Comparison of ENCODE assay signal across 25 cellular contexts in genomic region chr6:119671105-119671504, GRCh38.
"Had no signal": no experiment of that assay in that cellular context is flagged by ENCODE, and none has a peak within 500 bp of the region (broad histone marks: within the 10 kb centered on the region; RNA-seq: fewer than 3 reads in every experiment).

No MANE protein-coding gene starts in this region.

- H3K4me1 ChIP-seq: foreskin keratinocyte, left ventricle myocardium inferior, pancreas, psoas muscle, right atrium auricular region, tibial artery had no signal

- H3K4me3 Mint-ChIP-seq: activated CD4-positive, alpha-beta memory T cell treated with anti-CD3 and anti-CD28 coated beads for 36 hours; activated naive CD4-positive, alpha-beta T cell treated with anti-CD3 and anti-CD28 coated beads for 36 hours; activated naive CD8-positive, alpha-beta T cell treated with anti-CD3 and anti-CD28 coated beads, Interleukin-2, amount 10 ng/mL, durations not matched to agents 7 days and 5 days; activated T-cell treated with anti-CD3 and anti-CD28 coated beads, Interleukin-2, amount 50 U/mL, for 72 hours; dendritic cell treated with granulocyte-macrophage colony-stimulating factor and Interleukin-4, amounts not matched to agents 40 ng/mL and 50 ng/mL, for 4 days; mesothelial cell of epicardium; natural killer cell; stimulated activated naive CD8-positive, alpha-beta T cell treated with anti-CD3 and anti-CD28 coated beads, Interleukin-15, Interleukin-2, amounts not matched to agents 100 ng/mL and 50 ng/mL, for 24 hours; T-cell; T-helper 2 cell treated with Interferon-gamma antibody and Interleukin-4, amounts not matched to agents 5 μg/mL and 100 μg/mL, for 36 hours had no signal

- FAIRE-seq: pancreas, TTC549 had no signal

- H3K4me1 Mint-ChIP-seq: T-cell had no signal

- H3K36me3 ChIP-seq: cardiac muscle cell, left ventricle myocardium inferior, pancreas, right atrium auricular region, tibial artery had no signal

- H3K27ac ChIP-seq: cardiac muscle cell, foreskin keratinocyte, left ventricle myocardium inferior, pancreas, psoas muscle, right atrium auricular region, tibial artery had no signal

- H3K27me3 Mint-ChIP-seq: activated CD4-positive, alpha-beta memory T cell treated with anti-CD3 and anti-CD28 coated beads for 36 hours; stimulated activated naive CD8-positive, alpha-beta T cell treated with anti-CD3 and anti-CD28 coated beads, Interleukin-15, Interleukin-2, amounts not matched to agents 100 ng/mL and 50 ng/mL, for 24 hours; T-cell had no signal

- DNase-seq: activated CD4-positive, alpha-beta memory T cell treated with anti-CD3 and anti-CD28 coated beads for 36 hours; activated CD4-positive, alpha-beta T cell treated with anti-CD3 and anti-CD28 coated beads for 4 hours; activated effector memory CD4-positive, alpha-beta T cell treated with Interleukin-2 at 50 U/mL for 16 hours; activated naive CD4-positive, alpha-beta T cell treated with anti-CD3 and anti-CD28 coated beads for 36 hours; activated naive CD8-positive, alpha-beta T cell treated with anti-CD3 and anti-CD28 coated beads, Interleukin-2, amount 10 ng/mL, durations not matched to agents 7 days and 5 days; activated T-cell treated with anti-CD3 and anti-CD28 coated beads, Interleukin-2, amount 50 U/mL, for 72 hours; amygdala; effector CD4-positive, alpha-beta T cell; foreskin keratinocyte; left ventricle myocardium inferior; natural killer cell; pancreas; psoas muscle; stimulated activated CD4-positive, alpha-beta T cell treated with anti-CD3 and anti-CD28 coated beads, Interleukin-12 subunit alpha, Interleukin-12 subunit beta, amount 100 ng/mL, for 4 hours; stimulated activated CD4-positive, alpha-beta T cell treated with anti-CD3 and anti-CD28 coated beads, Interleukin-4, amount 100 ng/mL, for 4 hours; substantia nigra; T-cell; tibial artery had no signal

- H3K27me3 ChIP-seq: foreskin keratinocyte, pancreas, right atrium auricular region, tibial artery had no signal

- H3K9me3 ChIP-seq: left ventricle myocardium inferior, pancreas, psoas muscle, right atrium auricular region, tibial artery had no signal

- H3K36me3 Mint-ChIP-seq: activated CD4-positive, alpha-beta memory T cell treated with anti-CD3 and anti-CD28 coated beads for 36 hours; activated naive CD8-positive, alpha-beta T cell treated with anti-CD3 and anti-CD28 coated beads, Interleukin-2, amount 10 ng/mL, durations not matched to agents 7 days and 5 days; mesothelial cell of epicardium; natural killer cell; T-cell had no signal

- H3K4me3 ChIP-seq: cardiac muscle cell, left ventricle myocardium inferior, pancreas, psoas muscle, right atrium auricular region, tibial artery had no signal

- H3K9me3 Mint-ChIP-seq: activated CD4-positive, alpha-beta memory T cell treated with anti-CD3 and anti-CD28 coated beads for 36 hours; activated naive CD4-positive, alpha-beta T cell treated with anti-CD3 and anti-CD28 coated beads for 36 hours; activated naive CD8-positive, alpha-beta T cell treated with anti-CD3 and anti-CD28 coated beads, Interleukin-2, amount 10 ng/mL, durations not matched to agents 7 days and 5 days; activated T-cell treated with anti-CD3 and anti-CD28 coated beads, Interleukin-2, amount 50 U/mL, for 72 hours; dendritic cell treated with granulocyte-macrophage colony-stimulating factor and Interleukin-4, amounts not matched to agents 40 ng/mL and 50 ng/mL, for 4 days; natural killer cell; stimulated activated naive CD8-positive, alpha-beta T cell treated with anti-CD3 and anti-CD28 coated beads, Interleukin-15, Interleukin-2, amounts not matched to agents 100 ng/mL and 50 ng/mL, for 24 hours; T-cell; T-helper 2 cell treated with Interferon-gamma antibody and Interleukin-4, amounts not matched to agents 5 μg/mL and 100 μg/mL, for 36 hours had no signal

- H3K27ac Mint-ChIP-seq: activated CD4-positive, alpha-beta memory T cell treated with anti-CD3 and anti-CD28 coated beads for 36 hours; activated naive CD4-positive, alpha-beta T cell treated with anti-CD3 and anti-CD28 coated beads for 36 hours; activated naive CD8-positive, alpha-beta T cell treated with anti-CD3 and anti-CD28 coated beads, Interleukin-2, amount 10 ng/mL, durations not matched to agents 7 days and 5 days; activated T-cell treated with anti-CD3 and anti-CD28 coated beads, Interleukin-2, amount 50 U/mL, for 72 hours; dendritic cell treated with granulocyte-macrophage colony-stimulating factor and Interleukin-4, amounts not matched to agents 40 ng/mL and 50 ng/mL, for 4 days; mesothelial cell of epicardium; natural killer cell; stimulated activated naive CD8-positive, alpha-beta T cell treated with anti-CD3 and anti-CD28 coated beads, Interleukin-15, Interleukin-2, amounts not matched to agents 100 ng/mL and 50 ng/mL, for 24 hours; T-cell; T-helper 2 cell treated with Interferon-gamma antibody and Interleukin-4, amounts not matched to agents 5 μg/mL and 100 μg/mL, for 36 hours had no signal
